In the genomic region with DNA sequence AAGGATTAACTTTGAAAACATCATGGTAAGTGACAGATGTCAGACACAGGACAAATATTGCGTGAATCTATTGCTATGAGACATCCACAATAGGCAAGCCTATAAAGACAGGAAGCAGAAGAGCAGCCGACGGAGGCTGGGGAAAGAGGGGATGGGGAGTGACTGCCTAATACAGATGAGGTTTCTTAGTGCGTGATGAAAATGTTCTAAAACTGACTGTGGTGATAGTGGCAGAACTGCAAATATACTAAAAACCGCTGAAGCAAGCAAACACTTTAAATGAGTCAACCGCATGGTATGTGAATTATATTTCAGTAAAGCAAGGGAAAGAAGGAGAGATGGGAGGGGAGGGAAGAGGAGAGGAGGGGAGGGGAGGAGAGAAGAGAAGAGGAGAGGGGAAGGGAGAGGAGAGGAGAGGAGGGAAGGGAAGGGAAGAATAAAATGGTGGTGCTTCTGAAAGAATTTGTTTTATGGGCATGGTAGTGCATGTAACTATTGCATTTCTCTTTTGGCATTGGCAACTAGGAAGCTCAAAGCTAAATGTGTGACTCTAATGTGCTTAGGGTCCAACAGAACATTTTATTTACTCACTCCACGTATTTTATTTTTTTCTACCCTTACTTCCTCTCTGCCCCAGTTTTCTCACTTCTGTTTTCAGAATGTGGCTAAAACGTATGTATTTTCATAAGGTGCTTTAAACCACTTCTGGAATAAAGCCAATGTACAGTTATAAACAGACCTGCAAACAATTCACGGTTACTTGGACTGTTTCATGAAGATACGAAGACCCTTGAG, we compare ENCODE assay signal across 10 cellular contexts. TPM values are rescaled to one million over a fixed set of nuclear protein-coding genes. Genes with fewer than 3 reads are reported as not detected.
DNase-seq lines count a peak whose midpoint lies in the region; ATAC-seq and TF ChIP-seq lines count a peak whose summit lies in the region.
"Had no signal": no experiment of that assay in that cellular context is flagged by ENCODE, and none has a peak within 500 bp of the region (broad histone marks: within the 10 kb centered on the region; RNA-seq: fewer than 3 reads in every experiment).

No MANE protein-coding gene starts in this region.

- peak overlapping the region; percentile 83 for H3K4me2 ChIP-seq in KMS-11

- no peaks in the 10 kb centered on the region for H4K20me1 ChIP-seq in KMS-11 (ENCODE audit: insufficient read depth)

- peaks cover 7% of the 10 kb centered on the region for H3K36me3 ChIP-seq in KMS-11 (ENCODE audit: insufficient read depth)
- peaks cover 40 to 75% of the 10 kb centered on the region in 2 donors for H3K36me3 ChIP-seq in ascending aorta
- peaks cover 52 to 61% of the 10 kb centered on the region in 2 donors for H3K36me3 ChIP-seq in muscle layer of duodenum (ENCODE audit: control insufficient read depth in 1 of 2, insufficient read depth in 2 of 2, low read length in 2 of 2)
- H3K36me3 ChIP-seq in testis (ENCODE audit: low read depth, missing control alignments): no peaks in the 10 kb centered on the region

- H2AFZ ChIP-seq in KMS-11 (ENCODE audit: low read depth): no peak overlapping the region

- 75 to 77% methylated on average over 10 of the region's 10 CpGs for WGBS in testis, 2 donors

- H3K4me3 ChIP-seq in KMS-11 (IDR thresholded peaks at IDR 0.05; ENCODE audit: insufficient read depth, low read depth, low read length) (no peak overlapping the region), ascending aorta (no peak overlapping the region), muscle layer of duodenum (ENCODE audit: low read depth in 1 of 2, low read length in 2 of 2) (no peak overlapping the region), testis (no peak overlapping the region)

- peak overlapping the region; percentile 20; the same call in 1 of the 2 replicates for H3K9ac ChIP-seq in KMS-11

- peaks cover 17% of the 10 kb centered on the region; the same call in 1 of the 2 replicates for H3K79me2 ChIP-seq in KMS-11 (ENCODE audit: insufficient read depth, low read depth)

- intact Hi-C loops in ascending aorta (cut with DNase I): loop anchor here (1.0 to 2.0 kb wide), 2 partner anchors 18 to 27 kb away; no protein-coding TSS in a partner anchor
- intact Hi-C loops in testis (cut with DNase I; ENCODE audit: low total_unique reads): no loop called here
- intact Hi-C loops in Right ventricle myocardium superior (cut with DNase I): no loop called here

- no peak for TF ChIP-seq CTCF in KMS-11 (conservative IDR thresholded peaks at IDR 0.05; ENCODE audit: low read depth, low read length)
- TF ChIP-seq CTCF in ascending aorta (IDR thresholded peaks at IDR 0.05): no peak
- no peak for TF ChIP-seq CTCF in testis (IDR thresholded peaks at IDR 0.05)

- H3K27ac ChIP-seq in KMS-11 (peak overlapping the region; percentile 86), ascending aorta (peak overlapping the region; percentile 64 to 66), muscle layer of duodenum (ENCODE audit: low read length) (peak overlapping the region; percentile 62), testis (no peak overlapping the region)

- DNase-seq in EL (peak; percentile 90), ascending aorta (ENCODE audit: low spot score in 2 of 2) (peak in 1 of 2 donors; percentile 69), testis (no peak), COR-L47 (lab: John Stamatoyannopoulos, UW) (no peak), Right ventricle myocardium superior (no peak)

- H3K4me1 ChIP-seq in KMS-11 (ENCODE audit: low read depth, poor library complexity, severe bottlenecking): peaks cover 87% of the 10 kb centered on the region
- H3K4me1 ChIP-seq in ascending aorta: peaks cover 0 to 17% of the 10 kb centered on the region in 2 donors
- peaks cover 0 to 7% of the 10 kb centered on the region in 2 donors for H3K4me1 ChIP-seq in muscle layer of duodenum (ENCODE audit: control insufficient read depth in 1 of 2, insufficient read depth in 2 of 2, low read length in 2 of 2)
- H3K4me1 ChIP-seq in testis: no peaks in the 10 kb centered on the region

- TF ChIP-seq POLR2A in testis (IDR thresholded peaks at IDR 0.05): no peak

- H3K27me3 ChIP-seq in KMS-11 (ENCODE audit: insufficient read depth, low read depth) (no peaks in the 10 kb centered on the region), ascending aorta (no peaks in the 10 kb centered on the region), muscle layer of duodenum (ENCODE audit: low read depth, low read length) (no peaks in the 10 kb centered on the region), testis (no peaks in the 10 kb centered on the region)

- H3K9me3 ChIP-seq in ascending aorta (no peaks in the 10 kb centered on the region), muscle layer of duodenum (ENCODE audit: control insufficient read depth in 1 of 2, low read length in 2 of 2) (no peaks in the 10 kb centered on the region), testis (no peaks in the 10 kb centered on the region)

- ATAC-seq in GM21529 (IDR thresholded peaks at IDR 0.05; ENCODE audit: unreplicated experiment) (peak; percentile 54), Right ventricle myocardium superior (ENCODE audit: poor library complexity) (no peak)

RNA-seq across cellular contexts. Expression of a gene that starts 21.3 kb away (rescaled TPM):
- total RNA-seq in ascending aorta: 87.9 TPM
- total RNA-seq in testis: 10 to 100 TPM; 21.2 to 31.5 TPM
- polyA plus RNA-seq in testis (ENCODE audit: insufficient read depth, low read depth, low replicate concordance): 20.6 TPM
- total RNA-seq in Right ventricle myocardium superior: 4.6 TPM

RNA-seq across cellular contexts. Expression of a gene that starts 36.9 kb away (rescaled TPM):
- total RNA-seq in ascending aorta: 0.64 TPM
- under 1 TPM in 1 of 2 donors, not detected in 1; 0.56 TPM for total RNA-seq in testis
- 2.3 TPM for polyA plus RNA-seq in testis (ENCODE audit: insufficient read depth, low read depth, low replicate concordance)
- total RNA-seq in Right ventricle myocardium superior: not detected
- total RNA-seq: skeletal muscle tissue; T-helper 1 cell treated with Interleukin-12 subunit alpha and Interleukin-12 subunit beta and Interleukin-4 antibody, amounts not matched to agents 30 ng/mL and 1 ng/mL, for 36 hours had no signal

RNA-seq across cellular contexts. Expression of a gene that starts 43.6 kb away (rescaled TPM):
- total RNA-seq in ascending aorta: 53.3 TPM
- not detected for total RNA-seq in testis
- 1.6 TPM for polyA plus RNA-seq in testis (ENCODE audit: insufficient read depth, low read depth, low replicate concordance)
- 1.2 TPM for total RNA-seq in Right ventricle myocardium superior
- total RNA-seq: T-helper 1 cell treated with Interleukin-12 subunit alpha and Interleukin-12 subunit beta and Interleukin-4 antibody, amounts not matched to agents 30 ng/mL and 1 ng/mL, for 36 hours had no signal

Comparison
In these comparisons a context has a peak if more than half of its experiments do, and no peak if none do; other contexts are left out.
1. H3K27ac ChIP-seq: peak in KMS-11 (single experiment), ascending aorta (2 of 2) and muscle layer of duodenum (single experiment); none in testis (0 of 2).
2. RNA of a gene that starts 43.6 kb away (total RNA-seq): 53.3 TPM in ascending aorta (single experiment); 1.2 TPM in Right ventricle myocardium superior (single experiment) and not detected in testis; every median in the first group is over 10 times any median in the second.